2 cellular contexts compared by ENCODE assay signal in genomic region chr10:78933828-78934227, GRCh38.
TF ChIP-seq lines count a peak whose summit lies in the region.

No MANE protein-coding gene starts in this region.

TF ChIP-seq in HCT116, 20 proteins besides CTCF, POLR2A, EP300 and RAD21 (continued from another document):
- TF ChIP-seq REST (IDR thresholded peaks at IDR 0.05; ENCODE audit: low read depth) (no peak), MAX (IDR thresholded peaks at IDR 0.05) (no peak), JUND (IDR thresholded peaks at IDR 0.05) (no peak)

TF ChIP-seq in H1, 55 proteins besides CTCF, POLR2A, EP300 and RAD21 (continued from another document):
- no peak for TF ChIP-seq USF2 (IDR thresholded peaks at IDR 0.05; ENCODE audit: low read length)
- no peak for TF ChIP-seq GTF2F1 (IDR thresholded peaks at IDR 0.05; ENCODE audit: borderline replicate concordance, low read depth, low read length)
- no peak for TF ChIP-seq TCF12 (IDR thresholded peaks at IDR 0.05; ENCODE audit: low read depth, low read length)
- no peak for TF ChIP-seq BACH1 (IDR thresholded peaks at IDR 0.05; ENCODE audit: low read length)
- TF ChIP-seq CHD2 (IDR thresholded peaks at IDR 0.05; ENCODE audit: low read length): no peak
- TF ChIP-seq SIN3A (conservative IDR thresholded peaks at IDR 0.05 in 1 of 2, IDR thresholded peaks at IDR 0.05 in 1 of 2; ENCODE audit: low read depth in 1 of 2, low read length in 2 of 2): no peak
- no peak for TF ChIP-seq PHF8 (conservative IDR thresholded peaks at IDR 0.05; ENCODE audit: low read depth, low read length)
